ENCODE assay signal across 8 cellular contexts in genomic region chr7:47819054-47819920, GRCh38.
DNase-seq lines count a peak whose midpoint lies in the region; TF ChIP-seq lines count a peak whose summit lies in the region.

No MANE protein-coding gene starts in this region.

- no peaks in the 10 kb centered on the region; the same call in 1 of the 2 replicates for H3K9me3 ChIP-seq in Loucy (ENCODE audit: insufficient read depth, low read depth, low read length)
- H3K9me3 ChIP-seq in effector memory CD4-positive, alpha-beta T cell (ENCODE audit: control insufficient read depth, low read length), result no peaks in the 10 kb centered on the region

- no peak overlapping the region for H2AFZ ChIP-seq in Loucy (ENCODE audit: low read length)

- in situ Hi-C loops in ACHN (cut with HindIII; ENCODE audit: low pct_ligation_motif_present, low pct_unique_long_range_greater_than_20kb, low sequenced_read_pairs), result no loop called here
- in situ Hi-C loops in T47D (cut with HindIII; ENCODE audit: low pct_unique_long_range_greater_than_20kb, low sequenced_read_pairs), result no loop called here

- H3K79me2 ChIP-seq in Loucy (ENCODE audit: insufficient read depth, low read length), result no peaks in the 10 kb centered on the region

- no peak overlapping the region for H3K4me3 ChIP-seq in Loucy (ENCODE audit: low read length, poor library complexity, severe bottlenecking)
- H3K4me3 ChIP-seq in effector memory CD4-positive, alpha-beta T cell (ENCODE audit: insufficient read depth, low read depth, low read length, poor library complexity, severe bottlenecking), result no peak overlapping the region

- no peak overlapping the region for H3K4me2 ChIP-seq in Loucy (ENCODE audit: low read depth, low read length, poor library complexity, severe bottlenecking)

- no peak overlapping the region for H3K9ac ChIP-seq in Loucy (ENCODE audit: low read depth, low read length, poor library complexity, severe bottlenecking)

- H3K36me3 ChIP-seq in Loucy (ENCODE audit: insufficient read depth, low read length), result no peaks in the 10 kb centered on the region
- no peaks in the 10 kb centered on the region for H3K36me3 ChIP-seq in effector memory CD4-positive, alpha-beta T cell (ENCODE audit: control insufficient read depth, insufficient read depth, low read length)

- H3K27me3 ChIP-seq in Loucy (ENCODE audit: insufficient read depth, low read length, poor library complexity, severe bottlenecking), result no peaks in the 10 kb centered on the region
- no peaks in the 10 kb centered on the region for H3K27me3 ChIP-seq in effector memory CD4-positive, alpha-beta T cell (replicated peaks; ENCODE audit: control insufficient read depth, insufficient read depth, low read length, poor library complexity, severe bottlenecking)

- no peaks in the 10 kb centered on the region for H3K9me2 ChIP-seq in Loucy (replicated peaks; ENCODE audit: low read depth, low read length)

- H3K4me1 ChIP-seq in Loucy (ENCODE audit: insufficient read depth, low read length, poor library complexity, severe bottlenecking), result no peaks in the 10 kb centered on the region
- H3K4me1 ChIP-seq in effector memory CD4-positive, alpha-beta T cell (ENCODE audit: control insufficient read depth, insufficient read depth, low read length, poor library complexity, severe bottlenecking), result no peaks in the 10 kb centered on the region

- TF ChIP-seq CTCF in GM12874 (IDR thresholded peaks at IDR 0.05; ENCODE audit: insufficient read depth, low read depth, low read length) (peak; percentile 80), Loucy (conservative IDR thresholded peaks at IDR 0.05; ENCODE audit: low read length) (peak; percentile 98)

- DNase-seq in ACHN, result peak; percentile 84
- DNase-seq in SKM-1 (lab: John Stamatoyannopoulos, UW; ENCODE audit: unreplicated experiment), result peak; percentile 27
- DNase-seq in T47D (ENCODE audit: low read depth in 1 of 2, low spot score in 1 of 2), result peak; percentile 58 to 84
- peak; percentile 73 for DNase-seq in islet precursor cell
- peak; percentile 25 for DNase-seq in stimulated activated CD4-positive, alpha-beta T cell treated with anti-CD3 and anti-CD28 coated beads, Interleukin-1b, Interleukin-23, amount 100 ng/mL, for 48 hours
- no peak for DNase-seq in effector memory CD4-positive, alpha-beta T cell

- H4K20me1 ChIP-seq in Loucy (ENCODE audit: insufficient read depth, low read length, poor library complexity, severe bottlenecking), result no peaks in the 10 kb centered on the region

- no peak overlapping the region for H3K27ac ChIP-seq in effector memory CD4-positive, alpha-beta T cell (ENCODE audit: insufficient read depth, low read length, poor library complexity, severe bottlenecking)

- H3F3A ChIP-seq in Loucy (ENCODE audit: low read depth), result no peaks in the 10 kb centered on the region

Comparison
In these comparisons a context has a peak if more than half of its experiments do, and no peak if none do; other contexts are left out.
1. DNase-seq: peak in ACHN (single experiment), SKM-1 (single experiment), T47D (2 of 2), islet precursor cell (single experiment) and stimulated activated CD4-positive, alpha-beta T cell treated with anti-CD3 and anti-CD28 coated beads, Interleukin-1b, Interleukin-23, amount 100 ng/mL, for 48 hours (single experiment); none in effector memory CD4-positive, alpha-beta T cell (0 of 3).